Comparison of ENCODE assay signal across 7 cellular contexts in the genomic region with DNA sequence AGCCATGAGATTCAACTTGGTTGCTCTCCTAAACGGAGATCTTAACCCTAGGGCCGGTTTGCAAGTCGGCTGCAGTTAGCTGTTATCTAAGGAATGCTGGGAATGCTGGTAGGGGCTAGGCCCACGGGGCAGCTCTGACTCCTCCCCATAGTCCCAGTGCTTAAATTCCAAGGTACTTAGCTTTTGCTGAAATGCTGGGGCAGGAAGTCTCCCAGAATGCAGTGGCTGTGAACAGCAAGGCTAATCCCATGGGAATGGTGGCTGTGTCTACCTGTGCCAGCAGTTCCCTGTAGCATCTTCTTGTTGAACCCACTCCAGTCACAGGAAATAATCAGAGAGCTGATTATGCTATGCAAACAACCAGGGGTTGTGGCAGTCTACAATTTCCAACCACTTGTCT.
DNase-seq lines count a peak whose midpoint lies in the region; ATAC-seq and TF ChIP-seq lines count a peak whose summit lies in the region.

No MANE protein-coding gene starts in this region.

- no peaks in the 10 kb centered on the region for H3F3A ChIP-seq in smooth muscle cell (ENCODE audit: low read depth)

- no peaks in the 10 kb centered on the region for H3K36me3 Mint-ChIP-seq in activated T-helper 1 cell treated with anti-CD3 and anti-CD28 coated beads, Interleukin-12 subunit alpha, Interleukin-12 subunit beta, Interleukin-2, Interleukin-4 antibody, amounts not matched to agents 30 ng/mL and 10 ng/mL and 1 ng/mL, durations not matched to agents 14 hours and 24 hours and 36 hours (ENCODE audit: low read depth)

- TF ChIP-seq CTCF in left ventricle myocardium inferior (IDR thresholded peaks at IDR 0.05; ENCODE audit: borderline replicate concordance) (no peak), smooth muscle cell (IDR thresholded peaks at IDR 0.05; ENCODE audit: borderline replicate concordance, insufficient read depth, poor library complexity, severe bottlenecking) (no peak)

- no peak overlapping the region for H3K4me3 ChIP-seq in left ventricle myocardium inferior
- no peak overlapping the region for H3K4me3 ChIP-seq in smooth muscle cell

- DNase-seq in HS-27A (ENCODE audit: low read depth) (peak; percentile 89), SW480 (ENCODE audit: low spot score) (peak; percentile 68), left ventricle myocardium inferior (peak; percentile 20), smooth muscle cell (lab: John Stamatoyannopoulos, UW; ENCODE audit: unreplicated experiment) (no peak)
- no peak for DNase-seq in activated T-helper 1 cell treated with anti-CD3 and anti-CD28 coated beads, Interleukin-12 subunit alpha, Interleukin-12 subunit beta, Interleukin-2, Interleukin-4 antibody, amounts not matched to agents 30 ng/mL and 10 ng/mL and 1 ng/mL, durations not matched to agents 14 hours and 24 hours and 36 hours (ENCODE audit: low spot score)

- H3K27ac Mint-ChIP-seq in activated T-helper 1 cell treated with anti-CD3 and anti-CD28 coated beads, Interleukin-12 subunit alpha, Interleukin-12 subunit beta, Interleukin-2, Interleukin-4 antibody, amounts not matched to agents 30 ng/mL and 10 ng/mL and 1 ng/mL, durations not matched to agents 14 hours and 24 hours and 36 hours, result no peak overlapping the region

- no peaks in the 10 kb centered on the region for H3K36me3 ChIP-seq in left ventricle myocardium inferior
- no peaks in the 10 kb centered on the region for H3K36me3 ChIP-seq in smooth muscle cell (ENCODE audit: low read depth)

- H3K4me1 ChIP-seq in left ventricle myocardium inferior (peaks cover 26% of the 10 kb centered on the region), smooth muscle cell (ENCODE audit: low read depth) (peaks cover 10% of the 10 kb centered on the region)

- H4K20me1 ChIP-seq in smooth muscle cell (ENCODE audit: low read depth), result no peaks in the 10 kb centered on the region

- H2AFZ ChIP-seq in smooth muscle cell (ENCODE audit: low read depth), result no peak overlapping the region

- no peaks in the 10 kb centered on the region for H3K79me2 ChIP-seq in smooth muscle cell (ENCODE audit: low read depth)

- H3K27me3 Mint-ChIP-seq in activated T-helper 1 cell treated with anti-CD3 and anti-CD28 coated beads, Interleukin-12 subunit alpha, Interleukin-12 subunit beta, Interleukin-2, Interleukin-4 antibody, amounts not matched to agents 30 ng/mL and 10 ng/mL and 1 ng/mL, durations not matched to agents 14 hours and 24 hours and 36 hours (ENCODE audit: insufficient read depth), result peaks cover 11% of the 10 kb centered on the region

- no peaks in the 10 kb centered on the region for H3K27me3 ChIP-seq in left ventricle myocardium inferior (ENCODE audit: low read depth)
- no peaks in the 10 kb centered on the region for H3K27me3 ChIP-seq in smooth muscle cell (ENCODE audit: low read depth)

- no peaks in the 10 kb centered on the region for H3K9me3 ChIP-seq in left ventricle myocardium inferior (replicated peaks)
- H3K9me3 ChIP-seq in smooth muscle cell (replicated peaks; ENCODE audit: low read depth), result no peaks in the 10 kb centered on the region

- peak overlapping the region; percentile 62 for H3K27ac ChIP-seq in left ventricle myocardium inferior (replicated peaks)
- peak overlapping the region; percentile 69 for H3K27ac ChIP-seq in smooth muscle cell (ENCODE audit: low read depth)

- no peaks in the 10 kb centered on the region for H3K9me3 Mint-ChIP-seq in activated T-helper 1 cell treated with anti-CD3 and anti-CD28 coated beads, Interleukin-12 subunit alpha, Interleukin-12 subunit beta, Interleukin-2, Interleukin-4 antibody, amounts not matched to agents 30 ng/mL and 10 ng/mL and 1 ng/mL, durations not matched to agents 14 hours and 24 hours and 36 hours

- ATAC-seq in HG03469 (IDR thresholded peaks at IDR 0.05; ENCODE audit: unreplicated experiment) (no peak), GM21526 (IDR thresholded peaks at IDR 0.05; ENCODE audit: low FRiP score, unreplicated experiment) (no peak)

- WGBS in smooth muscle cell (ENCODE audit: low lambda C conversion rate), result under 1% methylated on average over 4 of the region's 4 CpGs

- peak overlapping the region; percentile 42 for H3K4me2 ChIP-seq in smooth muscle cell

- intact Hi-C loops in left ventricle myocardium inferior (cut with micrococcal nuclease), result loop anchor here (5.0 kb wide), 1 partner anchor 102 kb away; the partner anchor contains the start of gene TJP1
- intact Hi-C loops in activated T-helper 1 cell treated with anti-CD3 and anti-CD28 coated beads, Interleukin-12 subunit alpha, Interleukin-12 subunit beta, Interleukin-2, Interleukin-4 antibody, amounts not matched to agents 30 ng/mL and 10 ng/mL and 1 ng/mL, durations not matched to agents 14 hours and 24 hours and 36 hours (cut with micrococcal nuclease), result no loop called here

- H3K9ac ChIP-seq in smooth muscle cell (ENCODE audit: low read depth), result peak overlapping the region; percentile 25

- H3K4me1 Mint-ChIP-seq in activated T-helper 1 cell treated with anti-CD3 and anti-CD28 coated beads, Interleukin-12 subunit alpha, Interleukin-12 subunit beta, Interleukin-2, Interleukin-4 antibody, amounts not matched to agents 30 ng/mL and 10 ng/mL and 1 ng/mL, durations not matched to agents 14 hours and 24 hours and 36 hours (ENCODE audit: low read depth), result no peaks in the 10 kb centered on the region

- no peak overlapping the region for H3K4me3 Mint-ChIP-seq in activated T-helper 1 cell treated with anti-CD3 and anti-CD28 coated beads, Interleukin-12 subunit alpha, Interleukin-12 subunit beta, Interleukin-2, Interleukin-4 antibody, amounts not matched to agents 30 ng/mL and 10 ng/mL and 1 ng/mL, durations not matched to agents 14 hours and 24 hours and 36 hours

Comparison
In these comparisons a context has a peak if more than half of its experiments do, and no peak if none do; other contexts are left out.
1. DNase-seq: peak in HS-27A (single experiment), SW480 (single experiment) and left ventricle myocardium inferior (single experiment); none in smooth muscle cell (single experiment) and activated T-helper 1 cell treated with anti-CD3 and anti-CD28 coated beads, Interleukin-12 subunit alpha, Interleukin-12 subunit beta, Interleukin-2, Interleukin-4 antibody, amounts not matched to agents 30 ng/mL and 10 ng/mL and 1 ng/mL, durations not matched to agents 14 hours and 24 hours and 36 hours (single experiment).